11 cellular contexts compared by ENCODE assay signal in the genomic region with DNA sequence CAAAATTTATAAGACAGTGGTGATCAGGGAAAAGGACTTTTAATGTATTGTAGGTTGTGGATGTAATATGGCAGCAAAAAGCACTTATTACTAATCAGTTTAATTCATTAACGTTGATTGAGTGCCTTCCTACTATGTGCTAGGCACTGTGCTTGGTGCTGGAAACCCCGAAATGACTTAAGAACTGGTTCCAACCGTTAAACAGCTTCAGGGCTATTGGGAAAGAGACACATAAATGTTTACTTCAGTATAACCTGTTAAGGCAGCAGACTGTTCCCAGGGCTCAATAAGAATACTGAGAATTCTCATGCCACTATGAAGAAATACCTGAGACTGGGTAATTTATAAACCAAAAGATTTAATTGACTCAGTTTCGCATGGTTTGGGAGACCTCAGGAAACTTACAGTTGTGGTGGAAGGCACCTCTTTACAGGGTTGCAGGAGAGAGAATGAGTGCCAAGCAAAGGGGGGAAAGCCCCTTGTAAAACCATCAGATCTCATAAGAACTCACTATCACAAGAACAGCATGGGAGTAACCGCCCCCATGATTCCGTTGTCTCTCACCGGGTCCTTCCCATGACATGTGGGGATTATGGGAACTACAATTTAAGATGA. TPM values are rescaled to one million over a fixed set of nuclear protein-coding genes. Genes with fewer than 3 reads are reported as not detected.
DNase-seq lines count a peak whose midpoint lies in the region; ATAC-seq, FAIRE-seq and TF ChIP-seq lines count a peak whose summit lies in the region.
"Had no signal": no experiment of that assay in that cellular context is flagged by ENCODE, and none has a peak within 500 bp of the region (broad histone marks: within the 10 kb centered on the region; RNA-seq: fewer than 3 reads in every experiment).

No MANE protein-coding gene starts in this region.

- TF ChIP-seq POLR2A in suprapubic skin (IDR thresholded peaks at IDR 0.05): no peak

- H3K9me1 ChIP-seq in keratinocyte (ENCODE audit: control insufficient read depth, extremely low read depth, insufficient read depth, low read length): no peaks in the 10 kb centered on the region

- ATAC-seq in activated naive CD4-positive, alpha-beta T cell treated with anti-CD3 and anti-CD28 coated beads, Interleukin-2, amount 50 U/mL, for 72 hours: no peak
- ATAC-seq in GM21723 (IDR thresholded peaks at IDR 0.05; ENCODE audit: unreplicated experiment): no peak

- peak overlapping the region; percentile 90 for H3K4me2 ChIP-seq in keratinocyte (ENCODE audit: control insufficient read depth, extremely low read depth, insufficient read depth, low read depth, low read length)

- TF ChIP-seq CTCF in keratinocyte (optimal IDR thresholded peaks at IDR 0.05 in 1 of 3, IDR thresholded peaks at IDR 0.05 in 1 of 3, conservative IDR thresholded peaks at IDR 0.05 in 1 of 3; ENCODE audit: extremely low read depth in 1 of 3, insufficient read depth in 2 of 3, low read length in 3 of 3) (no peak), suprapubic skin (IDR thresholded peaks at IDR 0.05) (no peak), GM13977 (IDR thresholded peaks at IDR 0.05; ENCODE audit: extremely low read depth, insufficient read depth, missing control alignments) (no peak)

- in situ Hi-C loops in GM13977 (cut with MboI; ENCODE audit: low pct_unique_long_range_greater_than_20kb, low sequenced_read_pairs, unreplicated experiment): no loop called here

- no peaks in the 10 kb centered on the region for H3K36me3 Mint-ChIP-seq in activated naive CD4-positive, alpha-beta T cell treated with anti-CD3 and anti-CD28 coated beads, Interleukin-2, amount 10 ng/mL, durations not matched to agents 7 days and 5 days
- H3K36me3 Mint-ChIP-seq in activated naive CD4-positive, alpha-beta T cell treated with anti-CD3 and anti-CD28 coated beads, Interleukin-2, amount 50 U/mL, for 72 hours: peaks cover 4 to 10% of the 10 kb centered on the region in 2 donors
- H3K36me3 Mint-ChIP-seq in activated CD4-positive, alpha-beta memory T cell treated with anti-CD3 and anti-CD28 coated beads for 36 hours: peaks cover 2% of the 10 kb centered on the region

- H3K9me3 ChIP-seq in keratinocyte (ENCODE audit: control insufficient read depth, low read depth, low read length): no peaks in the 10 kb centered on the region
- H3K9me3 ChIP-seq in suprapubic skin: no peaks in the 10 kb centered on the region

- H3K4me3 Mint-ChIP-seq in activated naive CD4-positive, alpha-beta T cell treated with anti-CD3 and anti-CD28 coated beads, Interleukin-2, amount 10 ng/mL, durations not matched to agents 7 days and 5 days: peak overlapping the region; percentile 87
- H3K4me3 Mint-ChIP-seq in activated CD4-positive, alpha-beta memory T cell treated with anti-CD3 and anti-CD28 coated beads for 36 hours: peak overlapping the region; percentile 88

- no peak for FAIRE-seq in keratinocyte (lab: Jason Lieb, UNC)

- no peak overlapping the region for H3K9ac ChIP-seq in keratinocyte (ENCODE audit: control insufficient read depth, extremely low read depth, insufficient read depth, low read length)

- no peak overlapping the region for H2AFZ ChIP-seq in keratinocyte (ENCODE audit: control insufficient read depth, low read length)

- CTCF ChIA-PET in activated naive CD4-positive, alpha-beta T cell treated with anti-CD3 and anti-CD28 coated beads, Interleukin-2, amount 10 ng/mL, durations not matched to agents 7 days and 5 days (lab: Charles Lee): no interaction called here
- CTCF ChIA-PET in activated CD4-positive, alpha-beta memory T cell treated with anti-CD3 and anti-CD28 coated beads for 36 hours (lab: Charles Lee): no interaction called here

- H3K4me1 Mint-ChIP-seq in activated naive CD4-positive, alpha-beta T cell treated with anti-CD3 and anti-CD28 coated beads, Interleukin-2, amount 10 ng/mL, durations not matched to agents 7 days and 5 days: peaks cover 20% of the 10 kb centered on the region
- peaks cover 36% of the 10 kb centered on the region for H3K4me1 Mint-ChIP-seq in activated CD4-positive, alpha-beta memory T cell treated with anti-CD3 and anti-CD28 coated beads for 36 hours (ENCODE audit: low read depth)

- 73% methylated on average over 7 of the region's 7 CpGs for WGBS in suprapubic skin

- H3K9me3 Mint-ChIP-seq in activated naive CD4-positive, alpha-beta T cell treated with anti-CD3 and anti-CD28 coated beads, Interleukin-2, amount 10 ng/mL, durations not matched to agents 7 days and 5 days: no peaks in the 10 kb centered on the region
- H3K9me3 Mint-ChIP-seq in activated naive CD4-positive, alpha-beta T cell treated with anti-CD3 and anti-CD28 coated beads, Interleukin-2, amount 50 U/mL, for 72 hours: peaks cover 3 to 4% of the 10 kb centered on the region in 2 donors
- H3K9me3 Mint-ChIP-seq in activated CD4-positive, alpha-beta memory T cell treated with anti-CD3 and anti-CD28 coated beads for 36 hours: no peaks in the 10 kb centered on the region

- no peak overlapping the region for H3K27ac Mint-ChIP-seq in activated naive CD4-positive, alpha-beta T cell treated with anti-CD3 and anti-CD28 coated beads, Interleukin-2, amount 10 ng/mL, durations not matched to agents 7 days and 5 days
- H3K27ac Mint-ChIP-seq in activated naive CD4-positive, alpha-beta T cell treated with anti-CD3 and anti-CD28 coated beads, Interleukin-2, amount 50 U/mL, for 72 hours: peak overlapping the region in 1 of 2 donors; percentile 95
- H3K27ac Mint-ChIP-seq in activated CD4-positive, alpha-beta memory T cell treated with anti-CD3 and anti-CD28 coated beads for 36 hours: no peak overlapping the region

- H3K4me3 ChIP-seq in keratinocyte (ENCODE audit: control insufficient read depth in 2 of 3, extremely low read depth in 1 of 3, insufficient read depth in 2 of 3, low read depth in 1 of 3, low read length in 3 of 3) (no peak overlapping the region), suprapubic skin (no peak overlapping the region)

- TF ChIP-seq EP300 in suprapubic skin (IDR thresholded peaks at IDR 0.05): no peak

- no peaks in the 10 kb centered on the region for H4K20me1 ChIP-seq in keratinocyte (ENCODE audit: control insufficient read depth, extremely low read depth, insufficient read depth, low read length)

- POLR2A ChIA-PET in activated CD4-positive, alpha-beta memory T cell treated with anti-CD3 and anti-CD28 coated beads for 36 hours (lab: Charles Lee): interaction anchor here (2.0 kb wide), 1 partner anchor 19 kb away, joined by 6 read pairs; no protein-coding TSS in a partner anchor

- DNase-seq in activated naive CD4-positive, alpha-beta T cell treated with anti-CD3 and anti-CD28 coated beads, Interleukin-2, amount 10 ng/mL, durations not matched to agents 7 days and 5 days: no peak
- no peak for DNase-seq in activated naive CD4-positive, alpha-beta T cell treated with anti-CD3 and anti-CD28 coated beads, Interleukin-2, amount 50 U/mL, for 72 hours (ENCODE audit: low spot score in 2 of 2)
- DNase-seq in activated CD4-positive, alpha-beta memory T cell treated with anti-CD3 and anti-CD28 coated beads for 36 hours: no peak
- no peak for DNase-seq in keratinocyte (ENCODE audit: low read depth, low spot score)
- DNase-seq in suprapubic skin (ENCODE audit: low spot score in 2 of 2): no peak
- no peak for DNase-seq in HT-29 (ENCODE audit: low spot score)
- DNase-seq in GM13977 (ENCODE audit: low spot score): no peak
- DNase-seq: erythroblast, GDM1, NCI-H1436 had no signal

- H3K27ac ChIP-seq in keratinocyte (ENCODE audit: control insufficient read depth, insufficient read depth, low read length) (no peak overlapping the region), suprapubic skin (peak overlapping the region; percentile 97)

- peaks cover 23% of the 10 kb centered on the region for H3K4me1 ChIP-seq in keratinocyte (ENCODE audit: control insufficient read depth, extremely low read depth, insufficient read depth, low read length)
- peaks cover 46% of the 10 kb centered on the region for H3K4me1 ChIP-seq in suprapubic skin

- intact Hi-C loops in activated CD4-positive, alpha-beta memory T cell treated with anti-CD3 and anti-CD28 coated beads for 36 hours (cut with micrococcal nuclease): loop anchor here (5.0 to 10.0 kb wide), 5 partner anchors 246 to 1668 kb away; a partner anchor contains a TSS

- H3K36me3 ChIP-seq in keratinocyte (ENCODE audit: control insufficient read depth in 2 of 2, extremely low read depth in 1 of 2, insufficient read depth in 2 of 2, low read length in 2 of 2) (no peaks in the 10 kb centered on the region), suprapubic skin (no peaks in the 10 kb centered on the region)

- no peaks in the 10 kb centered on the region for H3K27me3 Mint-ChIP-seq in activated naive CD4-positive, alpha-beta T cell treated with anti-CD3 and anti-CD28 coated beads, Interleukin-2, amount 10 ng/mL, durations not matched to agents 7 days and 5 days
- H3K27me3 Mint-ChIP-seq in activated CD4-positive, alpha-beta memory T cell treated with anti-CD3 and anti-CD28 coated beads for 36 hours: no peaks in the 10 kb centered on the region

- H3K79me2 ChIP-seq in keratinocyte (ENCODE audit: control insufficient read depth, insufficient read depth, low read length): peaks cover 31% of the 10 kb centered on the region

- no peaks in the 10 kb centered on the region for H3K27me3 ChIP-seq in keratinocyte (ENCODE audit: control insufficient read depth, extremely low read depth, insufficient read depth, low read length)
- H3K27me3 ChIP-seq in suprapubic skin: no peaks in the 10 kb centered on the region

- dilution Hi-C loops in keratinocyte (cut with MboI; ENCODE audit: extremely low pct_ligation_motif_present, low sequenced_read_pairs): no loop called here

RNA-seq across cellular contexts. Expression of a gene that starts 1.1 kb away (rescaled TPM):
- 10 to 100 TPM; 13.2 to 13.7 TPM for total RNA-seq in activated naive CD4-positive, alpha-beta T cell treated with anti-CD3 and anti-CD28 coated beads, Interleukin-2, amount 50 U/mL, for 72 hours
- 1 to 10 TPM; 7.5 to 7.9 TPM for total RNA-seq in activated CD4-positive, alpha-beta memory T cell treated with anti-CD3 and anti-CD28 coated beads for 36 hours
- 21.0 to 29.4 TPM (median 25.2 TPM) in 3 replicates for polyA plus RNA-seq in keratinocyte
- polyA plus RNA-seq in keratinocyte (2011; ENCODE audit: low read depth): 17.9 TPM
- 18.9 and 28.4 TPM in 2 replicates for polyA plus RNA-seq in keratinocyte (2011; cell fraction: cytosol; rRNA removed)
- polyA plus RNA-seq in keratinocyte (2011; cell fraction: nucleus; rRNA removed): 29.5 and 32.2 TPM in 2 replicates
- 13.1 and 19.7 TPM in 2 replicates for polyA plus RNA-seq in keratinocyte (2012; ENCODE audit: low replicate concordance)
- polyA minus RNA-seq in keratinocyte: 10.1 to 26.7 TPM (median 18.1 TPM) in 3 replicates
- polyA minus RNA-seq in keratinocyte (2011; cell fraction: cytosol; rRNA and poly(A)+ RNA removed): 23.2 TPM
- 16.2 and 43.4 TPM in 2 replicates for polyA minus RNA-seq in keratinocyte (2011; cell fraction: nucleus; rRNA and poly(A)+ RNA removed)
- 10 to 100 TPM; 35.6 to 55.8 (median 42.5) TPM for total RNA-seq in suprapubic skin
- total RNA-seq in HT-29 (2014; rRNA removed; shearing (Covaris generic)): 28.2 and 34.1 TPM in 2 replicates
